9 cellular contexts compared by ENCODE assay signal in the genomic region with DNA sequence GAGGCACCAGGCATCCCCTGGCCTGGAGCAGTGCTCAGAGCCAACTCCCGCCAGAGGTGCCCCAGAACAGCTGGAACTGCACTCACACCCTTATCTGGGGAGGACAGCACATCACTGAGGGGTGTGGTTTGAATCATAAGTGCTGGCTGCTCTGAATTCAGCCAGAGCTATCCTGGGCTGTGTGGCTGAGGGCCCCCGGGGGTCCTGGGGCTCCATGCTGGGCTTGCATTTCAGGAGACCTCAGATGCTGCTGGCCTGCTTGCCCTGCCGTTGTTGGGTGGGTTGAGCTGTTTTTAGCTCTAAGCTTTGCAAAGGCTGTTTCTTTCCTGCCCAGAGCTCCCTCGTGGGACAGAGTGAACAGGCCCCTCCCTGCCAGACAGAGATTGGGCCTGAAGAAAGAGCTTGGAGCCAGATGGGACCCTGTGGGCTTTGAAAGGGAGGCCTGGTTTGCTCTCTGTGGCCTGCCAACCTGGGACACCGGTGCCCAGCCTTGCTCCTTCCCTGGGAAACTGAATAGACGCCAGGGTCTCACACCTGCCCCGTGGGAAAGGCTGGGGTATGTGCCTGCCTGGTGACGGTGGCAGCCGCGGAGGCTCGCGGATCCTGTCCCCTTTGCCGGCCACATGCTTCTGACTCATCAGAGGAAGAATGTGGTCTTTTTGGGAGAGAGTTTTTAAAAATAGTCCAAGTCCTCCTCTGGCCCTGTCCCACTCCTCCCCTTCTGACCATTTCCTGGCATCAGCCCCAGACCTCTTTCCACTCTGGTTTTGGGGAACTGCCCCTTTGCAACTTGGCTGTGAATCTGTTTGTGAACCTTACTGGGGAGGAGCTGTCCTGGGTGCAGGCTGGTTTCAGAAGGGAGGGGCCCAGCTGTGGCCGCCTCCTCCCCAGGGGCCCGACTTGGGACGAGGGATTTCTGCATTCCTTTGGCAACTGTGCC. TPM values are rescaled to one million over a fixed set of nuclear protein-coding genes. Genes with fewer than 3 reads are reported as not detected.
A peak's percentile ranks its signal among the peaks of the same experiment; 100 is the strongest.
DNase-seq lines count a peak whose midpoint lies in the region; ATAC-seq, FAIRE-seq and TF ChIP-seq lines count a peak whose summit lies in the region.
"Had no signal": no experiment of that assay in that cellular context is flagged by ENCODE, and none has a peak within 500 bp of the region (broad histone marks: within the 10 kb centered on the region; RNA-seq: fewer than 3 reads in every experiment).

No MANE protein-coding gene starts in this region.

- in situ Hi-C loops in HAP-1 (cut with MboI; ENCODE audit: low sequenced_read_pairs) = no loop called here

- H3K4me3 ChIP-seq in keratinocyte (ENCODE audit: control insufficient read depth in 2 of 3, extremely low read depth in 1 of 3, insufficient read depth in 2 of 3, low read depth in 1 of 3, low read length in 3 of 3) = no peak overlapping the region
- H3K4me3 ChIP-seq in subcutaneous abdominal adipose tissue (ENCODE audit: low read depth in 1 of 5, low read length in 5 of 5) = peak overlapping the region in 4 of 5 donors; percentile 11 to 40 (median 26)
- H3K4me3 ChIP-seq in HAP-1 = no peak overlapping the region

- DNase-seq in HS-27A (ENCODE audit: low read depth) = peak; percentile 93
- DNase-seq in keratinocyte (ENCODE audit: low read depth, low spot score) = no peak
- DNase-seq in activated naive CD4-positive, alpha-beta T cell treated with Interleukin-2 at 50 U/mL for 16 hours = no peak
- DNase-seq in HAP-1 (ENCODE audit: low spot score in 2 of 2) = no peak
- DNase-seq: cerebellar nuclear complex had no signal

- H3K9ac ChIP-seq in keratinocyte (ENCODE audit: control insufficient read depth, extremely low read depth, insufficient read depth, low read length) = peak overlapping the region; percentile 8
- peak overlapping the region; percentile 75 to 93 (median 84) for H3K9ac ChIP-seq in subcutaneous abdominal adipose tissue (ENCODE audit: low read length in 5 of 5)

- H3K27me3 ChIP-seq in keratinocyte (ENCODE audit: control insufficient read depth, extremely low read depth, insufficient read depth, low read length) (no peaks in the 10 kb centered on the region), subcutaneous abdominal adipose tissue (ENCODE audit: control insufficient read depth in 5 of 5, insufficient read depth in 4 of 5, low read length in 5 of 5) (peaks cover 0 to 5% (median 0%) of the 10 kb centered on the region in 5 donors), HAP-1 (ENCODE audit: low read depth) (no peaks in the 10 kb centered on the region)

- H3K79me2 ChIP-seq in keratinocyte (ENCODE audit: control insufficient read depth, insufficient read depth, low read length) = no peaks in the 10 kb centered on the region

- ATAC-seq in HG03097 (IDR thresholded peaks at IDR 0.05; ENCODE audit: low FRiP score, unreplicated experiment) (no peak), HG02759 (IDR thresholded peaks at IDR 0.05; ENCODE audit: unreplicated experiment) (no peak)

- no peak for TF ChIP-seq CTCF in brain (conservative IDR thresholded peaks at IDR 0.05)
- no peak for TF ChIP-seq CTCF in keratinocyte (optimal IDR thresholded peaks at IDR 0.05 in 1 of 3, IDR thresholded peaks at IDR 0.05 in 1 of 3, conservative IDR thresholded peaks at IDR 0.05 in 1 of 3; ENCODE audit: extremely low read depth in 1 of 3, insufficient read depth in 2 of 3, low read length in 3 of 3)

- H3K36me3 Mint-ChIP-seq in brain = no peaks in the 10 kb centered on the region

- H3K36me3 ChIP-seq in keratinocyte (ENCODE audit: control insufficient read depth in 2 of 2, extremely low read depth in 1 of 2, insufficient read depth in 2 of 2, low read length in 2 of 2) (no peaks in the 10 kb centered on the region), subcutaneous abdominal adipose tissue (ENCODE audit: control insufficient read depth in 5 of 5, insufficient read depth in 5 of 5, low read length in 5 of 5) (no peaks in the 10 kb centered on the region), HAP-1 (replicated peaks) (no peaks in the 10 kb centered on the region)

- no peaks in the 10 kb centered on the region for H3K9me1 ChIP-seq in keratinocyte (ENCODE audit: control insufficient read depth, extremely low read depth, insufficient read depth, low read length)

- H3K4me2 ChIP-seq in keratinocyte (ENCODE audit: control insufficient read depth, extremely low read depth, insufficient read depth, low read depth, low read length) = peak overlapping the region; percentile 25

- H3K4me1 ChIP-seq in keratinocyte (ENCODE audit: control insufficient read depth, extremely low read depth, insufficient read depth, low read length) (peaks cover 9% of the 10 kb centered on the region), subcutaneous abdominal adipose tissue (ENCODE audit: control insufficient read depth in 5 of 5, insufficient read depth in 5 of 5, low read length in 5 of 5) (peaks cover 18 to 98% (median 91%) of the 10 kb centered on the region in 5 donors), HAP-1 (no peaks in the 10 kb centered on the region)

- no peak overlapping the region for H2AFZ ChIP-seq in keratinocyte (ENCODE audit: control insufficient read depth, low read length)

- H3K4me1 Mint-ChIP-seq in brain = peaks cover 93% of the 10 kb centered on the region

- H4K20me1 ChIP-seq in keratinocyte (ENCODE audit: control insufficient read depth, extremely low read depth, insufficient read depth, low read length) = no peaks in the 10 kb centered on the region

- peak overlapping the region; percentile 67 to 96 (median 94) for H3K27ac Mint-ChIP-seq in brain

- no peak overlapping the region for H3K27ac ChIP-seq in keratinocyte (ENCODE audit: control insufficient read depth, insufficient read depth, low read length)
- peak overlapping the region; percentile 100 for H3K27ac ChIP-seq in subcutaneous abdominal adipose tissue (ENCODE audit: low read depth, low read length)

- peaks cover 0 to 6% (median 0%) of the 10 kb centered on the region in 5 experiments for H3K9me3 Mint-ChIP-seq in brain

- H3K4me3 Mint-ChIP-seq in brain = peak overlapping the region in 3 of 5 experiments; percentile 37 to 42 (median 40)

- H3K27me3 Mint-ChIP-seq in brain = no peaks in the 10 kb centered on the region

- dilution Hi-C loops in keratinocyte (cut with MboI; ENCODE audit: extremely low pct_ligation_motif_present, low sequenced_read_pairs) = no loop called here

- H3K9me3 ChIP-seq in keratinocyte (ENCODE audit: control insufficient read depth, low read depth, low read length) (no peaks in the 10 kb centered on the region), subcutaneous abdominal adipose tissue (ENCODE audit: control insufficient read depth in 5 of 5, low read length in 5 of 5) (peaks cover 0 to 2% (median 0%) of the 10 kb centered on the region in 5 donors), HAP-1 (no peaks in the 10 kb centered on the region)

- peak; percentile 36 for FAIRE-seq in keratinocyte (lab: Jason Lieb, UNC)

RNA-seq across cellular contexts. Expression of a gene that starts 30.0 kb away (rescaled TPM):
- polyA plus RNA-seq in brain (ENCODE audit: insufficient read depth, low read depth, low replicate concordance) (16.2 TPM), keratinocyte (2.4 to 5.1 TPM (median 2.8 TPM) in 3 replicates)
- polyA plus RNA-seq in keratinocyte (2011; ENCODE audit: low read depth) = 7.3 TPM
- polyA plus RNA-seq in keratinocyte (2011; cell fraction: cytosol; rRNA removed) = 2.2 and 4.3 TPM in 2 replicates
- 6.9 and 9.2 TPM in 2 replicates for polyA plus RNA-seq in keratinocyte (2011; cell fraction: nucleus; rRNA removed)
- 3.7 and 23.1 TPM in 2 replicates for polyA plus RNA-seq in keratinocyte (2012; ENCODE audit: low replicate concordance)
- polyA minus RNA-seq in keratinocyte = 6.2 to 11.5 TPM (median 9.0 TPM) in 3 replicates
- 8.6 TPM for polyA minus RNA-seq in keratinocyte (2011; cell fraction: cytosol; rRNA and poly(A)+ RNA removed)
- polyA minus RNA-seq in keratinocyte (2011; cell fraction: nucleus; rRNA and poly(A)+ RNA removed) = 13.2 and 16.2 TPM in 2 replicates

Comparison
In these comparisons a context has a peak if more than half of its experiments do, and no peak if none do; other contexts are left out.
1. H3K4me3 ChIP-seq: peak in subcutaneous abdominal adipose tissue (4 of 5); none in keratinocyte (0 of 3) and HAP-1 (single experiment).